ENCODE assay signal across 1 cellular context in genomic region chr17:17913695-17914332, GRCh38.
TF ChIP-seq lines count a peak whose summit lies in the region.

No MANE protein-coding gene starts in this region.

TF ChIP-seq in HCT116, 20 proteins besides CTCF, POLR2A, EP300 and RAD21 (continued from another document):
- no peak for TF ChIP-seq EGR1 (IDR thresholded peaks at IDR 0.05; ENCODE audit: low read depth)
- TF ChIP-seq TCF7L2 (IDR thresholded peaks at IDR 0.05; ENCODE audit: borderline replicate concordance, extremely low read depth, insufficient read depth, insufficient read length): peak; percentile 59
- peak; percentile 50 for TF ChIP-seq ZBTB33 (IDR thresholded peaks at IDR 0.05; ENCODE audit: extremely low read depth, insufficient replicate concordance, low read length)
- peak; percentile 81 for TF ChIP-seq SP1 (IDR thresholded peaks at IDR 0.05; ENCODE audit: low read depth)
- no peak for TF ChIP-seq EZH2phosphoT487 (IDR thresholded peaks at IDR 0.05; ENCODE audit: borderline replicate concordance)
- peak; percentile 67; the same call in 1 of the 2 replicates for TF ChIP-seq MAX (IDR thresholded peaks at IDR 0.05)
- no peak for TF ChIP-seq ATF3 (IDR thresholded peaks at IDR 0.05)
- no peak for TF ChIP-seq ELF1 (IDR thresholded peaks at IDR 0.05; ENCODE audit: borderline replicate concordance, low read depth)
- TF ChIP-seq EZH2 (IDR thresholded peaks at IDR 0.05): no peak
- TF ChIP-seq CEBPB (IDR thresholded peaks at IDR 0.05; ENCODE audit: low read depth): no peak
- peak; percentile 61 for TF ChIP-seq POLR2AphosphoS5 (IDR thresholded peaks at IDR 0.05; ENCODE audit: low read depth, low read length)
- peak; percentile 89 for TF ChIP-seq JUND (IDR thresholded peaks at IDR 0.05)
